13 cellular contexts compared by ENCODE assay signal in the genomic region with DNA sequence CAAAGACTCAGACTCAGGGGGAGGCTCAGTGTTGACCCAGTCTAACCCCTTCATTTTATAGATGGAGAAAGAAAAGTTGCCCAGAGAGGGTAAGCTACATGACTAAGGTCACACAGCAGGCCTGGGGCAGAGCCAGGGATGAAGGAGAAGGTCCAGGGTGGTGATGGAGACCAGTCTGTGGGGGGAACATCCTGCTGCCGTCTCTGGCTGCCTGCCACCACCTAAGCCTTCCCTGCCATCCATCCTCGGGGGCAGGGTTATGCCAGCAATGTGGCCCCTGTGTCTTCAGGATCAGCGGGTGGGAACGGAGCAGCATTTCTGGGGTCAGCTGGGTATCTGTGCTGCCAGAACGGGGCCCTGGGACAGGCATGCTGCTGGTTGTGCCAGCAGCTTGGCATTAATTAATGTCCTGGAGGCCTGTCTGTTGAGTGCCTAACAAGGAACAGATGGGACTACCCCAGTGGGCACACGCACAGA. TPM values are rescaled to one million over a fixed set of nuclear protein-coding genes. Genes with fewer than 3 reads are reported as not detected.
A peak's percentile ranks its signal among the peaks of the same experiment; 100 is the strongest.
DNase-seq lines count a peak whose midpoint lies in the region; ATAC-seq and TF ChIP-seq lines count a peak whose summit lies in the region.
"Had no signal": no experiment of that assay in that cellular context is flagged by ENCODE, and none has a peak within 500 bp of the region (broad histone marks: within the 10 kb centered on the region; RNA-seq: fewer than 3 reads in every experiment).

No MANE protein-coding gene starts in this region.

- H3K27me3 Mint-ChIP-seq in mesothelial cell of epicardium (ENCODE audit: low read depth) = no peaks in the 10 kb centered on the region
- H3K27me3 Mint-ChIP-seq: activated CD8-positive, alpha-beta memory T cell treated with anti-CD3 and anti-CD28 coated beads, Interleukin-2, amount 10 ng/mL, durations not matched to agents 7 days and 5 days had no signal

- H3K27ac Mint-ChIP-seq in mesothelial cell of epicardium = peak overlapping the region; percentile 33
- H3K27ac Mint-ChIP-seq: activated CD8-positive, alpha-beta memory T cell treated with anti-CD3 and anti-CD28 coated beads, Interleukin-2, amount 10 ng/mL, durations not matched to agents 7 days and 5 days had no signal

- intact Hi-C loops in Right ventricle myocardium inferior (cut with DNase I) (no loop called here), uterus (cut with DNase I; ENCODE audit: low total_unique reads) (no loop called here), lower leg skin (cut with DNase I; ENCODE audit: low total_unique reads) (no loop called here)

- ATAC-seq in Right ventricle myocardium inferior (no peak), HG03565 (IDR thresholded peaks at IDR 0.05; ENCODE audit: unreplicated experiment) (no peak)
- ATAC-seq: activated CD8-positive, alpha-beta memory T cell treated with anti-CD3 and anti-CD28 coated beads, Interleukin-2, amount 10 ng/mL, durations not matched to agents 7 days and 5 days had no signal

- peak overlapping the region; percentile 95 for H3K27ac ChIP-seq in cardiac muscle cell
- H3K27ac ChIP-seq in uterus = peak overlapping the region; percentile 33 to 66

- TF ChIP-seq POLR2A in uterus (IDR thresholded peaks at IDR 0.05) (no peak), lower leg skin (IDR thresholded peaks at IDR 0.05) (no peak)

- H3K4me3 ChIP-seq in cardiac muscle cell = peak overlapping the region; percentile 100
- no peak overlapping the region for H3K4me3 ChIP-seq in uterus
- no peak overlapping the region for H3K4me3 ChIP-seq in lower leg skin (ENCODE audit: low read depth, poor library complexity, severe bottlenecking)

- peaks cover 63% of the 10 kb centered on the region for H3K4me1 Mint-ChIP-seq in mesothelial cell of epicardium

- H3K36me3 ChIP-seq in cardiac muscle cell (peaks cover 43% of the 10 kb centered on the region), uterus (no peaks in the 10 kb centered on the region)

- no peak overlapping the region for H3K4me3 Mint-ChIP-seq in mesothelial cell of epicardium
- H3K4me3 Mint-ChIP-seq: activated CD8-positive, alpha-beta memory T cell treated with anti-CD3 and anti-CD28 coated beads, Interleukin-2, amount 10 ng/mL, durations not matched to agents 7 days and 5 days had no signal

- H3K9me3 ChIP-seq in cardiac muscle cell (ENCODE audit: low read depth) (no peaks in the 10 kb centered on the region), uterus (no peaks in the 10 kb centered on the region)

- peaks cover 6% of the 10 kb centered on the region for H3K36me3 Mint-ChIP-seq in mesothelial cell of epicardium
- H3K36me3 Mint-ChIP-seq: activated CD8-positive, alpha-beta memory T cell treated with anti-CD3 and anti-CD28 coated beads, Interleukin-2, amount 10 ng/mL, durations not matched to agents 7 days and 5 days had no signal

- H3K4me1 ChIP-seq in cardiac muscle cell (ENCODE audit: low read depth) (peaks cover 72% of the 10 kb centered on the region), uterus (peaks cover 0 to 18% of the 10 kb centered on the region in 2 donors)

- TF ChIP-seq CTCF in cardiac muscle cell (IDR thresholded peaks at IDR 0.05; ENCODE audit: low read depth, low read length) (no peak), mesothelial cell of epicardium (IDR thresholded peaks at IDR 0.05; ENCODE audit: unreplicated experiment) (no peak), uterus (IDR thresholded peaks at IDR 0.05) (no peak), lower leg skin (IDR thresholded peaks at IDR 0.05) (no peak)

- DNase-seq in cardiac muscle cell (ENCODE audit: low read depth in 1 of 2, low spot score in 1 of 2) (no peak), Right ventricle myocardium inferior (ENCODE audit: missing footprints) (no peak), cerebellum (ENCODE audit: low spot score) (peak; percentile 76), mesothelial cell of epicardium (ENCODE audit: low spot score in 2 of 2, unreplicated experiment in 2 of 2) (no peak), uterus (no peak), lower leg skin (ENCODE audit: low spot score in 2 of 2) (no peak), RPMI8226 (no peak)
- DNase-seq: activated CD4-positive, CD25-positive, alpha-beta regulatory T cell; activated CD8-positive, alpha-beta memory T cell treated with anti-CD3 and anti-CD28 coated beads, Interleukin-2, amount 10 ng/mL, durations not matched to agents 7 days and 5 days; activated naive CD4-positive, alpha-beta T cell treated with Interleukin-2 at 50 U/mL for 16 hours; KBM-7; stimulated activated CD4-positive, alpha-beta T cell treated with anti-CD3 and anti-CD28 coated beads, Interleukin-2, amount 100 ng/mL, for 24 hours had no signal

- WGBS in lower leg skin, 2 donors = 52% methylated on average over 6 of the region's 6 CpGs

- H3K27me3 ChIP-seq in cardiac muscle cell (no peaks in the 10 kb centered on the region), uterus (no peaks in the 10 kb centered on the region)

- H3K9me3 Mint-ChIP-seq in mesothelial cell of epicardium = no peaks in the 10 kb centered on the region

RNA-seq across cellular contexts. Expression of a gene that starts 5.5 kb away (rescaled TPM):
- total RNA-seq in cardiac muscle cell (1,502 and 2,409 TPM in 2 replicates), Right ventricle myocardium inferior (8.4 TPM), cerebellum (29.5 TPM), mesothelial cell of epicardium (79.0 to 83.6 TPM (median 83.6 TPM) in 3 replicates), uterus (10 to 100 TPM in 3 of 4 donors, 1 to 10 TPM in 1; 1.8 to 31.6 (median 24.5) TPM), lower leg skin (10 to 100 TPM; 38.9 to 60.5 (median 44.6) TPM)
- polyA plus RNA-seq in cardiac muscle cell = 1,563 and 2,826 TPM in 2 replicates

RNA-seq across cellular contexts. Expression of a gene that starts 18.3 kb away (rescaled TPM):
- total RNA-seq in cardiac muscle cell (126 and 164 TPM in 2 replicates), Right ventricle myocardium inferior (37.1 TPM), cerebellum (52.8 TPM), mesothelial cell of epicardium (62.1 to 69.1 TPM (median 65.0 TPM) in 3 replicates), uterus (100 to 1,000 TPM in 2 of 4 donors, 10 to 100 TPM in 2; 64.3 to 460 (median 104) TPM), lower leg skin (100 to 1,000 TPM in 2 of 4 donors, 10 to 100 TPM in 2; 87.9 to 128 (median 98.1) TPM)
- polyA plus RNA-seq in cardiac muscle cell = 80.0 and 83.5 TPM in 2 replicates

RNA-seq across cellular contexts. Expression of a gene that starts 33.5 kb away (rescaled TPM):
- total RNA-seq in cardiac muscle cell (111 and 115 TPM in 2 replicates), Right ventricle myocardium inferior (215 TPM), cerebellum (43.2 TPM), mesothelial cell of epicardium (43.5 to 48.3 TPM (median 47.4 TPM) in 3 replicates), uterus (10 to 100 TPM; 11.5 to 39.1 (median 23.6) TPM), lower leg skin (10 to 100 TPM; 38.7 to 55.3 (median 52.2) TPM)
- polyA plus RNA-seq in cardiac muscle cell = 147 and 152 TPM in 2 replicates

RNA-seq across cellular contexts. Expression of a gene that starts 33.6 kb away (rescaled TPM):
- total RNA-seq in cardiac muscle cell = 65.5 and 74.2 TPM in 2 replicates
- 139 and 156 TPM in 2 replicates for polyA plus RNA-seq in cardiac muscle cell
- total RNA-seq in Right ventricle myocardium inferior = 43.7 TPM
- 47.6 TPM for total RNA-seq in cerebellum
- 57.5 to 62.9 TPM (median 59.0 TPM) in 3 replicates for total RNA-seq in mesothelial cell of epicardium
- 10 to 100 TPM in 3 of 4 donors, 1 to 10 TPM in 1; 9.7 to 49.0 (median 26.7) TPM for total RNA-seq in uterus
- total RNA-seq in lower leg skin = 10 to 100 TPM; 20.9 to 40.8 (median 30.7) TPM

RNA-seq across cellular contexts. Expression of a gene that starts 55.6 kb away (rescaled TPM):
- total RNA-seq in cardiac muscle cell (41.3 and 51.9 TPM in 2 replicates), Right ventricle myocardium inferior (10.9 TPM), cerebellum (1.9 TPM), mesothelial cell of epicardium (30.6 to 31.9 TPM (median 31.3 TPM) in 3 replicates), uterus (10 to 100 TPM in 3 of 4 donors, 1 to 10 TPM in 1; 8.7 to 23.6 (median 22.0) TPM), lower leg skin (10 to 100 TPM; 13.7 to 18.9 (median 16.4) TPM)
- 30.1 and 43.8 TPM in 2 replicates for polyA plus RNA-seq in cardiac muscle cell

Comparison
In these comparisons a context has a peak if more than half of its experiments do, and no peak if none do; other contexts are left out.
1. RNA of a gene that starts 5.5 kb away (total RNA-seq): 1,502 to 2,409 TPM in cardiac muscle cell; 79.0 to 83.6 TPM in mesothelial cell of epicardium, 38.9 to 60.5 TPM in lower leg skin, 1.8 to 31.6 TPM in uterus, 29.5 TPM in cerebellum (single experiment) and 8.4 TPM in Right ventricle myocardium inferior (single experiment); every median in the first group is over 10 times any median in the second.